19 cellular contexts compared by ENCODE assay signal in the genomic region with DNA sequence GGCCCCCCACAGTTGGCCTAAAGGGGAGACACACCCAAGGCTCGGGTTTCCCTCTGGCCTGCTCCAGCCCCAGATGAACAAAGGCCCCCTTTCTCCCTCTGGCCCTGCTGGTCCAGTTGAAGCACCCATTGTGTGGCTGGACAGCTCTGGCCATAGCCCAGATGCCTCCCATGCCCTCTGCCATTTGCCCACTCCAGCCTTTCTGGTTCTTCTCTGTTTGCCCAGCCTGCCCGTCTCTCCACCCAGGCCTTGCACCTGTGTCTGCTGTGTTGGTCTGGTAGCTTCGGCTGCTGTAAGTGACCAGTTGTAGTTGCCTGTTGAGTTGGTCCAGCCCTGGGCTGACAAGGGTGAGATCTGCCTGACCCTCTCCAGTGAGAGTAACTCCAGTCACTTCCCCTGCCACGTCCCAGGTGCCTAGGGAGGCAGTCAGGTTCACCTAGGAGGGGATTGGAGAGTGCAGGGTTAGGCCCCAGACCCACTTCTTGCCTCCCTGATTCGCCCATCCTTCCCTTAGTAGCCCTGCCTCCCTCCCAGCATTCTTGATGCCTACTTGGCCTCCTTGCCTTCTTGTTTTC. TPM values are rescaled to one million over a fixed set of nuclear protein-coding genes. Genes with fewer than 3 reads are reported as not detected.
DNase-seq lines count a peak whose midpoint lies in the region; ATAC-seq and TF ChIP-seq lines count a peak whose summit lies in the region.
"Had no signal": no experiment of that assay in that cellular context is flagged by ENCODE, and none has a peak within 500 bp of the region (broad histone marks: within the 10 kb centered on the region; RNA-seq: fewer than 3 reads in every experiment).

No MANE protein-coding gene starts in this region.

- H3K27ac Mint-ChIP-seq in glutamatergic neuron (ENCODE audit: unreplicated experiment), result no peak overlapping the region
- H3K27ac Mint-ChIP-seq in osteocyte (ENCODE audit: unreplicated experiment), result no peak overlapping the region
- H3K27ac Mint-ChIP-seq: nephron; stimulated activated naive B cell treated with anti-CD40 and anti-IgM and Interleukin-4, amounts not matched to agents 10 μg/mL and 1 μg/mL and 100 μg/mL, for 72 hours had no signal

- H3K4me1 Mint-ChIP-seq in glutamatergic neuron (ENCODE audit: low read depth, unreplicated experiment) (peaks cover 24% of the 10 kb centered on the region), osteocyte (ENCODE audit: unreplicated experiment) (peaks cover 8% of the 10 kb centered on the region)

- ATAC-seq in GM18868 (IDR thresholded peaks at IDR 0.05; ENCODE audit: unreplicated experiment) (no peak), GM19324 (IDR thresholded peaks at IDR 0.05; ENCODE audit: low FRiP score, unreplicated experiment) (no peak), HG03039 (IDR thresholded peaks at IDR 0.05; ENCODE audit: unreplicated experiment) (no peak)
- ATAC-seq: stimulated activated naive B cell treated with anti-CD40 and anti-IgM and Interleukin-4, amounts not matched to agents 10 μg/mL and 1 μg/mL and 100 μg/mL, for 72 hours had no signal

- H3K4me3 Mint-ChIP-seq in glutamatergic neuron (ENCODE audit: unreplicated experiment), result peak overlapping the region; percentile 93
- H3K4me3 Mint-ChIP-seq in osteocyte (ENCODE audit: unreplicated experiment), result no peak overlapping the region
- H3K4me3 Mint-ChIP-seq: stimulated activated naive B cell treated with anti-CD40 and anti-IgM and Interleukin-4, amounts not matched to agents 10 μg/mL and 1 μg/mL and 100 μg/mL, for 72 hours had no signal

- H3K36me3 Mint-ChIP-seq in glutamatergic neuron (ENCODE audit: unreplicated experiment) (peaks cover 5% of the 10 kb centered on the region), osteocyte (ENCODE audit: unreplicated experiment) (peaks cover 2% of the 10 kb centered on the region)
- H3K36me3 Mint-ChIP-seq: stimulated activated naive B cell treated with anti-CD40 and anti-IgM and Interleukin-4, amounts not matched to agents 10 μg/mL and 1 μg/mL and 100 μg/mL, for 72 hours had no signal

- TF ChIP-seq CTCF in glutamatergic neuron (IDR thresholded peaks at IDR 0.05; ENCODE audit: partially characterized antibody, unreplicated experiment) (no peak), osteocyte (IDR thresholded peaks at IDR 0.05) (no peak)

- DNase-seq in 8988T (peak; percentile 6), H7 (peak; percentile 15), glutamatergic neuron (no peak), osteocyte (ENCODE audit: extremely low spot score, unreplicated experiment) (peak; percentile 62), kidney tubule cell (ENCODE audit: low spot score) (no peak)
- DNase-seq: activated CD8-positive, alpha-beta memory T cell treated with anti-CD3 and anti-CD28 coated beads for 24 hours; CD8-positive, alpha-beta memory T cell; DND-41; mesendoderm; NCI-H2081; NCI-H510A treated with DMSO at 0.1 percent for 48 hours; stimulated activated naive B cell treated with anti-CD40 and anti-IgM and Interleukin-4, amounts not matched to agents 10 μg/mL and 1 μg/mL and 100 μg/mL, for 72 hours; trophoblast cell had no signal

- peaks cover 95% of the 10 kb centered on the region for H3K27me3 ChIP-seq in H7 (ENCODE audit: control insufficient read depth, insufficient read depth, low read length)

- H3K36me3 ChIP-seq in H7 (replicated peaks; ENCODE audit: control insufficient read depth, insufficient read depth, low read length), result no peaks in the 10 kb centered on the region

- no peak overlapping the region for H3K4me3 ChIP-seq in H7 (ENCODE audit: insufficient read depth, low read depth, low read length)
- H3K4me3 ChIP-seq: HAP-1 had no signal

- peaks cover 12% of the 10 kb centered on the region for H3K9me3 Mint-ChIP-seq in glutamatergic neuron (ENCODE audit: unreplicated experiment)
- H3K9me3 Mint-ChIP-seq in osteocyte (ENCODE audit: unreplicated experiment), result no peaks in the 10 kb centered on the region
- H3K9me3 Mint-ChIP-seq: CD8-positive, alpha-beta memory T cell; nephron; stimulated activated naive B cell treated with anti-CD40 and anti-IgM and Interleukin-4, amounts not matched to agents 10 μg/mL and 1 μg/mL and 100 μg/mL, for 72 hours had no signal

- H3K27me3 Mint-ChIP-seq in glutamatergic neuron (ENCODE audit: unreplicated experiment), result peaks cover 47% of the 10 kb centered on the region
- peaks cover 5% of the 10 kb centered on the region for H3K27me3 Mint-ChIP-seq in osteocyte (ENCODE audit: unreplicated experiment)

RNA-seq across cellular contexts. Expression of a gene that starts 3.0 kb away (rescaled TPM):
- 0.59 and 0.70 TPM in 2 replicates for total RNA-seq in H7 (2014; rRNA removed; shearing (Covaris generic))
- total RNA-seq in glutamatergic neuron (ENCODE audit: unreplicated experiment) (83.9 TPM), osteocyte (5.6 and 6.9 TPM in 2 replicates)
- total RNA-seq: bronchial epithelial cell had no signal

RNA-seq across cellular contexts. Expression of a gene that starts 18.7 kb away (rescaled TPM):
- total RNA-seq in H7 (2014; rRNA removed; shearing (Covaris generic)), result 8.7 and 19.8 TPM in 2 replicates
- 80.2 TPM for total RNA-seq in glutamatergic neuron (ENCODE audit: unreplicated experiment)
- total RNA-seq in osteocyte, result 25.8 and 27.6 TPM in 2 replicates

RNA-seq across cellular contexts. Expression of a gene that starts 25.4 kb away (rescaled TPM):
- 42.9 and 52.9 TPM in 2 replicates for total RNA-seq in H7 (2014; rRNA removed; shearing (Covaris generic))
- total RNA-seq in glutamatergic neuron (ENCODE audit: unreplicated experiment) (99.6 TPM), osteocyte (26.5 and 29.9 TPM in 2 replicates)

RNA-seq across cellular contexts. Expression of a gene that starts 39.0 kb away (rescaled TPM):
- total RNA-seq in H7 (2014; rRNA removed; shearing (Covaris generic)), result 26.0 and 26.3 TPM in 2 replicates
- total RNA-seq in glutamatergic neuron (ENCODE audit: unreplicated experiment) (27.5 TPM), osteocyte (30.4 and 34.9 TPM in 2 replicates)

Comparison
In these comparisons a context has a peak if more than half of its experiments do, and no peak if none do; other contexts are left out.
1. DNase-seq: peak in 8988T (single experiment), H7 (single experiment) and osteocyte (single experiment); none in glutamatergic neuron (single experiment) and kidney tubule cell (single experiment).
2. RNA of a gene that starts 3.0 kb away (total RNA-seq): 83.9 TPM in glutamatergic neuron (single experiment); 5.6 to 6.9 TPM in osteocyte and 0.59 to 0.70 TPM in H7; every median in the first group is over 10 times any median in the second.